ENCODE assay signal across 13 cellular contexts in the genomic region with DNA sequence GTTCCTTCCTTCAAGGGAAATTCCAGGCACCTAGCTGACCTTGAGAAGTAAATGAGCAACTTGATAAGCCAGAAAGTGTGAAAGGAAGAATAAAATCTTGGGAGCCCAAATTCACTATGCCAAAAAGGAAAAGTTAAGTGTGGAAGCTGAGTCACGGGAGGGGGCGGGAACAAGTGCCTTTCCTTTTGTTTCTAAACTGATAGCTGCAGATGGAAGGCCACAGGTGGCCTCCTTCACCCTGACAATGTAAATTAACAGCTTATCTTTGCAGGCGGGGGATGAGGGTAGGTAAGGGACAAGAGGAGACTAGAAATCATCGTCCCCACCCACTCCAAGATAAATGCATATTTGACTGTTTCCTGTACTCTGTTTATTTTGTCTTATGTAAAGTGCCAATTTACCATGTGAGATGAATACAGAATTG. TPM values are rescaled to one million over a fixed set of nuclear protein-coding genes. Genes with fewer than 3 reads are reported as not detected.
DNase-seq lines count a peak whose midpoint lies in the region; ATAC-seq, FAIRE-seq and TF ChIP-seq lines count a peak whose summit lies in the region.
"Had no signal": no experiment of that assay in that cellular context is flagged by ENCODE, and none has a peak within 500 bp of the region (broad histone marks: within the 10 kb centered on the region; RNA-seq: fewer than 3 reads in every experiment).

No MANE protein-coding gene starts in this region.

- H3K4me3 Mint-ChIP-seq in endodermal cell: peak overlapping the region; percentile 69

- peak; percentile 48 to 87 (median 66) for ATAC-seq in pancreas
- ATAC-seq in HG03439 (IDR thresholded peaks at IDR 0.05; ENCODE audit: unreplicated experiment): no peak
- ATAC-seq: PC-3 had no signal

- 4 to 17% methylated on average over 2 of the region's 4 CpGs for WGBS in endodermal cell (ENCODE audit: insufficient coverage in 1 of 2, insufficient read length in 1 of 2), 2 experiments
- WGBS in pancreas, 2 donors: 21 to 23% methylated on average over 4 of the region's 4 CpGs

- no peak for FAIRE-seq in pancreas (lab: Jason Lieb, UNC)
- FAIRE-seq: HTR-8/SVneo had no signal

- H3K4me3 ChIP-seq in H7 (ENCODE audit: insufficient read depth, low read depth, low read length) (no peak overlapping the region), endodermal cell (ENCODE audit: low read length) (peak overlapping the region; percentile 52), pancreas (no peak overlapping the region)
- H3K4me3 ChIP-seq: lung had no signal

- DNase-seq in H7 (peak; percentile 58), NCI-H2227 treated with DMSO at 0.1 percent for 48 hours (lab: John Stamatoyannopoulos, UW) (peak; percentile 42), endodermal cell (peak; percentile 94), pancreas (peak in 2 of 6 donors; percentile 17 to 40), NCI-H1930 (lab: John Stamatoyannopoulos, UW) (no peak), COR-L47 (lab: John Stamatoyannopoulos, UW) (no peak)
- DNase-seq: DMS79 treated with DMSO at 0.1 percent for 48 hours, PC-3 had no signal

- peak overlapping the region; percentile 60 for H3K9ac ChIP-seq in endodermal cell (ENCODE audit: extremely low read depth, low read length, poor library complexity, severe bottlenecking)

- H3K9me3 ChIP-seq in endodermal cell (ENCODE audit: control insufficient read depth, low read length) (no peaks in the 10 kb centered on the region), pancreas (no peaks in the 10 kb centered on the region)

- peaks cover 2% of the 10 kb centered on the region for H3K27me3 Mint-ChIP-seq in endodermal cell (ENCODE audit: insufficient read depth)

- H3K27me3 ChIP-seq in H7 (ENCODE audit: control insufficient read depth, insufficient read depth, low read length) (no peaks in the 10 kb centered on the region), endodermal cell (ENCODE audit: control insufficient read depth, insufficient read depth, low read length, poor library complexity, severe bottlenecking) (no peaks in the 10 kb centered on the region), pancreas (no peaks in the 10 kb centered on the region)

- peaks cover 2% of the 10 kb centered on the region for H3K9me3 Mint-ChIP-seq in endodermal cell
- H3K9me3 Mint-ChIP-seq: activated naive CD4-positive, alpha-beta T cell treated with anti-CD3 and anti-CD28 coated beads, Interleukin-2, amount 50 U/mL, for 72 hours had no signal

- H3K27ac ChIP-seq in endodermal cell (ENCODE audit: low read depth, low read length) (peak overlapping the region; percentile 21), pancreas (peak overlapping the region in 2 of 4 donors; percentile 5 to 59)

- peaks cover under 1% of the 10 kb centered on the region for H3K36me3 ChIP-seq in H7 (replicated peaks; ENCODE audit: control insufficient read depth, insufficient read depth, low read length)
- H3K36me3 ChIP-seq in endodermal cell (ENCODE audit: control insufficient read depth, insufficient read depth, low read length): no peaks in the 10 kb centered on the region
- no peaks in the 10 kb centered on the region for H3K36me3 ChIP-seq in pancreas

- no peaks in the 10 kb centered on the region for H3K36me3 Mint-ChIP-seq in endodermal cell (ENCODE audit: low read depth)
- H3K36me3 Mint-ChIP-seq: activated naive CD4-positive, alpha-beta T cell treated with anti-CD3 and anti-CD28 coated beads, Interleukin-2, amount 50 U/mL, for 72 hours had no signal

- TF ChIP-seq CTCF in endodermal cell (conservative IDR thresholded peaks at IDR 0.05) (no peak), pancreas (IDR thresholded peaks at IDR 0.05) (no peak)

- peaks cover 9% of the 10 kb centered on the region for H3K4me1 ChIP-seq in endodermal cell (ENCODE audit: control insufficient read depth, insufficient read depth, low read length)
- H3K4me1 ChIP-seq in pancreas: peaks cover 0 to 17% (median 4%) of the 10 kb centered on the region in 3 donors

- intact Hi-C loops in pancreas (cut with DNase I): no loop called here

- H3K27ac Mint-ChIP-seq in endodermal cell: peak overlapping the region; percentile 99
- H3K27ac Mint-ChIP-seq: activated naive CD4-positive, alpha-beta T cell treated with anti-CD3 and anti-CD28 coated beads, Interleukin-2, amount 50 U/mL, for 72 hours had no signal

- peaks cover 44% of the 10 kb centered on the region for H3K4me1 Mint-ChIP-seq in endodermal cell

RNA-seq across cellular contexts. Expression of gene TREH, which starts 36.4 kb away (rescaled TPM):
- not detected in 2 replicates for total RNA-seq in H7 (2014; rRNA removed; shearing (Covaris generic))
- not detected for total RNA-seq in endodermal cell
- not detected for polyA plus RNA-seq in endodermal cell (2013, experiment 1 of 2)
- polyA plus RNA-seq in endodermal cell (2013, experiment 2 of 2): not detected
- total RNA-seq in pancreas: 1 to 10 TPM in 2 of 6 donors, under 1 TPM in 4; 0.14 to 1.5 (median 0.62) TPM
- polyA plus RNA-seq in pancreas: 1 to 10 TPM; 3.8 to 4.7 TPM
- total RNA-seq: activated naive CD4-positive, alpha-beta T cell treated with anti-CD3 and anti-CD28 coated beads, Interleukin-2, amount 50 U/mL, for 72 hours; epithelial cell of proximal tubule; PC-3 had no signal

Comparison
In these comparisons a context has a peak if more than half of its experiments do, and no peak if none do; other contexts are left out.
1. DNase-seq: peak in H7 (single experiment), NCI-H2227 treated with DMSO at 0.1 percent for 48 hours (single experiment) and endodermal cell (single experiment); none in NCI-H1930 (0 of 2) and COR-L47 (single experiment).